Comparison of ENCODE assay signal across 19 cellular contexts in genomic region chr5:76836585-76836984, GRCh38. TPM values are rescaled to one million over a fixed set of nuclear protein-coding genes. Genes with fewer than 3 reads are reported as not detected.
DNase-seq lines count a peak whose midpoint lies in the region; ATAC-seq and TF ChIP-seq lines count a peak whose summit lies in the region.
"Had no signal": no experiment of that assay in that cellular context is flagged by ENCODE, and none has a peak within 500 bp of the region (broad histone marks: within the 10 kb centered on the region; RNA-seq: fewer than 3 reads in every experiment).

No MANE protein-coding gene starts in this region.

- no peak overlapping the region for H3K9ac ChIP-seq in colonic mucosa (ENCODE audit: low read depth in 2 of 2, low read length in 2 of 2)
- H3K9ac ChIP-seq: BLaER1 treated with 17β-estradiol and CSF1 and Interleukin-3, amounts not matched to agents 10 nM and 100 nM; SK-N-SH had no signal

- H3K27me3 ChIP-seq in PC-9 (ENCODE audit: insufficient read depth, low read depth) (no peaks in the 10 kb centered on the region), colonic mucosa (no peaks in the 10 kb centered on the region)
- H3K27me3 ChIP-seq: BLaER1 treated with 17β-estradiol and CSF1 and Interleukin-3, amounts not matched to agents 10 nM and 100 nM had no signal

- peaks cover under 1% of the 10 kb centered on the region; the same call in 1 of the 2 replicates for H4K20me1 ChIP-seq in PC-9 (ENCODE audit: insufficient read depth)
- H4K20me1 ChIP-seq: BLaER1 treated with 17β-estradiol and CSF1 and Interleukin-3, amounts not matched to agents 10 nM and 100 nM had no signal

- CTCF ChIA-PET in PC-9 (lab: Charles Lee): interaction anchor here (0.6 kb wide), 1 partner anchor 62 kb away, joined by 7 read pairs; no protein-coding TSS in a partner anchor

- no peak for ATAC-seq in activated naive CD4-positive, alpha-beta T cell treated with anti-CD3 and anti-CD28 coated beads, Interleukin-2, amount 50 U/mL, for 72 hours
- ATAC-seq in HG03520 (IDR thresholded peaks at IDR 0.05; ENCODE audit: unreplicated experiment): no peak
- no peak for ATAC-seq in HG03139 (IDR thresholded peaks at IDR 0.05; ENCODE audit: unreplicated experiment)

- BruUV-seq in PC-9 (replicated peaks; lab: Mats Ljungman, UMichigan): no TSS peak

- H3K36me3 ChIP-seq in PC-9 (ENCODE audit: low read depth) (peaks cover 34% of the 10 kb centered on the region), colonic mucosa (no peaks in the 10 kb centered on the region)
- H3K36me3 ChIP-seq: BLaER1 treated with 17β-estradiol and CSF1 and Interleukin-3, amounts not matched to agents 10 nM and 100 nM had no signal

- DNase-seq in A172 (ENCODE audit: low spot score): peak; percentile 41
- peak; percentile 18 for DNase-seq in HCEC 1CT
- peak in 1 of 2 experiments; percentile 70 for DNase-seq in PC-9
- no peak for DNase-seq in colonic mucosa
- DNase-seq in activated naive CD4-positive, alpha-beta T cell treated with anti-CD3 and anti-CD28 coated beads, Interleukin-2, amount 50 U/mL, for 72 hours (ENCODE audit: low spot score in 2 of 2): no peak
- DNase-seq in hepatic stellate cell (ENCODE audit: low spot score): no peak
- DNase-seq: 8988T; CD8-positive, alpha-beta memory T cell; H9; Karpas-422; NCI-H1105; NCI-H1694; NCI-H510A treated with DMSO at 0.1 percent for 48 hours; NCI-H82; Right ventricle myocardium superior; SK-N-SH had no signal

- H3K9me3 Mint-ChIP-seq in activated naive CD4-positive, alpha-beta T cell treated with anti-CD3 and anti-CD28 coated beads, Interleukin-2, amount 50 U/mL, for 72 hours: no peaks in the 10 kb centered on the region
- H3K9me3 Mint-ChIP-seq: CD8-positive, alpha-beta memory T cell; H9 had no signal

- peaks cover 47% of the 10 kb centered on the region for H3F3A ChIP-seq in PC-9 (ENCODE audit: insufficient read depth, low read depth)

- no peak overlapping the region for H3K4me3 ChIP-seq in PC-9
- no peak overlapping the region for H3K4me3 ChIP-seq in colonic mucosa
- H3K4me3 ChIP-seq: BLaER1 treated with 17β-estradiol and CSF1 and Interleukin-3, amounts not matched to agents 10 nM and 100 nM had no signal

- no peak overlapping the region for H2AFZ ChIP-seq in PC-9

- peaks cover 0 to 11% of the 10 kb centered on the region in 2 donors for H3K36me3 Mint-ChIP-seq in activated naive CD4-positive, alpha-beta T cell treated with anti-CD3 and anti-CD28 coated beads, Interleukin-2, amount 50 U/mL, for 72 hours

- POLR2A ChIA-PET in PC-9 (lab: Charles Lee; ENCODE audit: unreplicated experiment): interaction anchor here (0.6 kb wide), 1 partner anchor 17 kb away, joined by 15 read pairs; no protein-coding TSS in a partner anchor

- peak overlapping the region; percentile 91 for H3K27ac ChIP-seq in PC-9
- H3K27ac ChIP-seq in colonic mucosa: peak overlapping the region; percentile 60
- H3K27ac ChIP-seq: BLaER1 treated with 17β-estradiol and CSF1 and Interleukin-3, amounts not matched to agents 10 nM and 100 nM had no signal

- TF ChIP-seq CTCF in PC-9 (conservative IDR thresholded peaks at IDR 0.05) (no peak), colonic mucosa (IDR thresholded peaks at IDR 0.05) (no peak)

- H3K79me2 ChIP-seq in PC-9 (ENCODE audit: low read depth): peaks cover 46% of the 10 kb centered on the region

- no peaks in the 10 kb centered on the region; the same call in 1 of the 2 replicates for H3K9me2 ChIP-seq in PC-9 (ENCODE audit: insufficient read depth)
- H3K9me2 ChIP-seq: SK-N-SH had no signal

- H3K4me2 ChIP-seq in PC-9: peak overlapping the region; percentile 49
- H3K4me2 ChIP-seq: BLaER1 treated with 17β-estradiol and CSF1 and Interleukin-3, amounts not matched to agents 10 nM and 100 nM; SK-N-SH had no signal

- H3K4me1 ChIP-seq in PC-9 (replicated peaks; ENCODE audit: insufficient read depth): peaks cover 57% of the 10 kb centered on the region
- H3K4me1 ChIP-seq in colonic mucosa: no peaks in the 10 kb centered on the region
- H3K4me1 ChIP-seq: BLaER1 treated with 17β-estradiol and CSF1 and Interleukin-3, amounts not matched to agents 10 nM and 100 nM had no signal

- no peak overlapping the region for H3K27ac Mint-ChIP-seq in activated naive CD4-positive, alpha-beta T cell treated with anti-CD3 and anti-CD28 coated beads, Interleukin-2, amount 50 U/mL, for 72 hours
- H3K27ac Mint-ChIP-seq: H9 had no signal

- H3K9me3 ChIP-seq in PC-9 (ENCODE audit: insufficient read depth, low read depth) (no peaks in the 10 kb centered on the region), colonic mucosa (no peaks in the 10 kb centered on the region)
- H3K9me3 ChIP-seq: BLaER1 treated with 17β-estradiol and CSF1 and Interleukin-3, amounts not matched to agents 10 nM and 100 nM; SK-N-SH had no signal

- intact Hi-C loops in PC-9 (cut with micrococcal nuclease; ENCODE audit: unreplicated experiment): no loop called here
- intact Hi-C loops in colonic mucosa (cut with DNase I): no loop called here

RNA-seq across cellular contexts. Expression of gene S100Z, which starts 13.2 kb away (rescaled TPM):
- total RNA-seq in A172 (2014; rRNA removed; shearing (Covaris generic)): 0.47 TPM in 1 of 2 replicates, not detected in the other
- not detected in 2 replicates for total RNA-seq in PC-9 (2021)
- total RNA-seq in colonic mucosa: not detected
- total RNA-seq in activated naive CD4-positive, alpha-beta T cell treated with anti-CD3 and anti-CD28 coated beads, Interleukin-2, amount 50 U/mL, for 72 hours: 1 to 10 TPM in 1 of 2 donors, under 1 TPM in 1; 0.75 to 4.1 TPM
- total RNA-seq: H9, Right ventricle myocardium superior had no signal

RNA-seq across cellular contexts. Expression of gene F2RL1, which starts 17.8 kb away (rescaled TPM):
- 1.7 and 2.3 TPM in 2 replicates for total RNA-seq in A172 (2014; rRNA removed; shearing (Covaris generic))
- total RNA-seq in PC-9 (2021): 34.5 and 34.6 TPM in 2 replicates
- total RNA-seq in colonic mucosa: 100 to 1,000 TPM in 1 of 2 donors, 10 to 100 TPM in 1; 87.0 to 139 TPM
- total RNA-seq in activated naive CD4-positive, alpha-beta T cell treated with anti-CD3 and anti-CD28 coated beads, Interleukin-2, amount 50 U/mL, for 72 hours: 1 to 10 TPM in 1 of 2 donors, under 1 TPM in 1; 0.46 to 2.0 TPM

Comparison
In these comparisons a context has a peak if more than half of its experiments do, and no peak if none do; other contexts are left out.
1. DNase-seq: peak in A172 (single experiment) and HCEC 1CT (single experiment); none in colonic mucosa (single experiment), activated naive CD4-positive, alpha-beta T cell treated with anti-CD3 and anti-CD28 coated beads, Interleukin-2, amount 50 U/mL, for 72 hours (0 of 2) and hepatic stellate cell (single experiment).
2. RNA of gene F2RL1, which starts 17.8 kb away (total RNA-seq): 87.0 to 139 TPM in colonic mucosa and 34.5 to 34.6 TPM in PC-9; 1.7 to 2.3 TPM in A172 and 0.46 to 2.0 TPM in activated naive CD4-positive, alpha-beta T cell treated with anti-CD3 and anti-CD28 coated beads, Interleukin-2, amount 50 U/mL, for 72 hours; every median in the first group is over 10 times any median in the second.